ENCODE assay signal across 1 cellular context in the genomic region with DNA sequence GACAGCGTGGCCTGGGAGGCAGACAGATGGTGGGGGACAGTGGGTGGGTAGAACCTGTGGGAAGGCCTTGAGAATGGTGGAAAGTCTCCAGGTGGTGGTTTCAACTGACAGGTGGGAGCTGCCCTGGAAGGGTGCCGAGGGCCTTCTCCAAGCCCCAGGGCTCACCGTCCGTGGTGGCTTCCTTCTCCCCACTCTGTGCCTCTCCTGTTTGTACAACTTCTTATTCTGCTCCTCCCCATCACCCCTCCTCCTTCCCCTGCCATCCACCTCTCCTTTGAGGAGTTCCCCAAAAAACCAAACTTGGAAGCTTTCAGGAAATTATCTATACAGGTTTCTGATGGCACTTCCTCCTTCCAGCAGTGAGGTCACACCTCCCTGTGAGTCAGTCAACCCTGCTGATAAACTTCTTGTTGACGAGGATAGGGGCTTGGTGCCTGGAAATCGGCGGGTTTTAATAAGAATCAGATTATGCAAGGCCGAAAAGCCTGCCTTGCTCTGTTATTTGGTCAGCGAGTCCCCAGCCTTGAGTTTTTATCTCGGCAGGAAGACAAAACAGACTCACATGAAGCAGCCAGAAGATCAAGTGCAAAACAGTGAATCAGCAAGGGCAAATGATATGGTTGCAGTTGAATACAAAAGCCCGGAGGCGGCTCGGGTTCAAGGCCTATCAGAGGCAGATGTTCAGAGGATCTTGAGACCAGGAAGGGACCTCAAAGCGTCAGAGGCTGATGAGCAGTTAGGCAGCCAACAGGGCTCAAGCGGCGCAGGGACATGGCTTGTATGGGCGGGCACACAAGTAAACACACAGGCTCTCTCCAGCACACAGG.
A peak's percentile ranks its signal among the peaks of the same experiment; 100 is the strongest.
TF ChIP-seq lines count a peak whose summit lies in the region.

No MANE protein-coding gene starts in this region.

TF ChIP-seq in K562, 482 proteins besides CTCF, POLR2A, EP300 and RAD21 (continued from another document and continues in another):
- TF ChIP-seq, protein P1, sequence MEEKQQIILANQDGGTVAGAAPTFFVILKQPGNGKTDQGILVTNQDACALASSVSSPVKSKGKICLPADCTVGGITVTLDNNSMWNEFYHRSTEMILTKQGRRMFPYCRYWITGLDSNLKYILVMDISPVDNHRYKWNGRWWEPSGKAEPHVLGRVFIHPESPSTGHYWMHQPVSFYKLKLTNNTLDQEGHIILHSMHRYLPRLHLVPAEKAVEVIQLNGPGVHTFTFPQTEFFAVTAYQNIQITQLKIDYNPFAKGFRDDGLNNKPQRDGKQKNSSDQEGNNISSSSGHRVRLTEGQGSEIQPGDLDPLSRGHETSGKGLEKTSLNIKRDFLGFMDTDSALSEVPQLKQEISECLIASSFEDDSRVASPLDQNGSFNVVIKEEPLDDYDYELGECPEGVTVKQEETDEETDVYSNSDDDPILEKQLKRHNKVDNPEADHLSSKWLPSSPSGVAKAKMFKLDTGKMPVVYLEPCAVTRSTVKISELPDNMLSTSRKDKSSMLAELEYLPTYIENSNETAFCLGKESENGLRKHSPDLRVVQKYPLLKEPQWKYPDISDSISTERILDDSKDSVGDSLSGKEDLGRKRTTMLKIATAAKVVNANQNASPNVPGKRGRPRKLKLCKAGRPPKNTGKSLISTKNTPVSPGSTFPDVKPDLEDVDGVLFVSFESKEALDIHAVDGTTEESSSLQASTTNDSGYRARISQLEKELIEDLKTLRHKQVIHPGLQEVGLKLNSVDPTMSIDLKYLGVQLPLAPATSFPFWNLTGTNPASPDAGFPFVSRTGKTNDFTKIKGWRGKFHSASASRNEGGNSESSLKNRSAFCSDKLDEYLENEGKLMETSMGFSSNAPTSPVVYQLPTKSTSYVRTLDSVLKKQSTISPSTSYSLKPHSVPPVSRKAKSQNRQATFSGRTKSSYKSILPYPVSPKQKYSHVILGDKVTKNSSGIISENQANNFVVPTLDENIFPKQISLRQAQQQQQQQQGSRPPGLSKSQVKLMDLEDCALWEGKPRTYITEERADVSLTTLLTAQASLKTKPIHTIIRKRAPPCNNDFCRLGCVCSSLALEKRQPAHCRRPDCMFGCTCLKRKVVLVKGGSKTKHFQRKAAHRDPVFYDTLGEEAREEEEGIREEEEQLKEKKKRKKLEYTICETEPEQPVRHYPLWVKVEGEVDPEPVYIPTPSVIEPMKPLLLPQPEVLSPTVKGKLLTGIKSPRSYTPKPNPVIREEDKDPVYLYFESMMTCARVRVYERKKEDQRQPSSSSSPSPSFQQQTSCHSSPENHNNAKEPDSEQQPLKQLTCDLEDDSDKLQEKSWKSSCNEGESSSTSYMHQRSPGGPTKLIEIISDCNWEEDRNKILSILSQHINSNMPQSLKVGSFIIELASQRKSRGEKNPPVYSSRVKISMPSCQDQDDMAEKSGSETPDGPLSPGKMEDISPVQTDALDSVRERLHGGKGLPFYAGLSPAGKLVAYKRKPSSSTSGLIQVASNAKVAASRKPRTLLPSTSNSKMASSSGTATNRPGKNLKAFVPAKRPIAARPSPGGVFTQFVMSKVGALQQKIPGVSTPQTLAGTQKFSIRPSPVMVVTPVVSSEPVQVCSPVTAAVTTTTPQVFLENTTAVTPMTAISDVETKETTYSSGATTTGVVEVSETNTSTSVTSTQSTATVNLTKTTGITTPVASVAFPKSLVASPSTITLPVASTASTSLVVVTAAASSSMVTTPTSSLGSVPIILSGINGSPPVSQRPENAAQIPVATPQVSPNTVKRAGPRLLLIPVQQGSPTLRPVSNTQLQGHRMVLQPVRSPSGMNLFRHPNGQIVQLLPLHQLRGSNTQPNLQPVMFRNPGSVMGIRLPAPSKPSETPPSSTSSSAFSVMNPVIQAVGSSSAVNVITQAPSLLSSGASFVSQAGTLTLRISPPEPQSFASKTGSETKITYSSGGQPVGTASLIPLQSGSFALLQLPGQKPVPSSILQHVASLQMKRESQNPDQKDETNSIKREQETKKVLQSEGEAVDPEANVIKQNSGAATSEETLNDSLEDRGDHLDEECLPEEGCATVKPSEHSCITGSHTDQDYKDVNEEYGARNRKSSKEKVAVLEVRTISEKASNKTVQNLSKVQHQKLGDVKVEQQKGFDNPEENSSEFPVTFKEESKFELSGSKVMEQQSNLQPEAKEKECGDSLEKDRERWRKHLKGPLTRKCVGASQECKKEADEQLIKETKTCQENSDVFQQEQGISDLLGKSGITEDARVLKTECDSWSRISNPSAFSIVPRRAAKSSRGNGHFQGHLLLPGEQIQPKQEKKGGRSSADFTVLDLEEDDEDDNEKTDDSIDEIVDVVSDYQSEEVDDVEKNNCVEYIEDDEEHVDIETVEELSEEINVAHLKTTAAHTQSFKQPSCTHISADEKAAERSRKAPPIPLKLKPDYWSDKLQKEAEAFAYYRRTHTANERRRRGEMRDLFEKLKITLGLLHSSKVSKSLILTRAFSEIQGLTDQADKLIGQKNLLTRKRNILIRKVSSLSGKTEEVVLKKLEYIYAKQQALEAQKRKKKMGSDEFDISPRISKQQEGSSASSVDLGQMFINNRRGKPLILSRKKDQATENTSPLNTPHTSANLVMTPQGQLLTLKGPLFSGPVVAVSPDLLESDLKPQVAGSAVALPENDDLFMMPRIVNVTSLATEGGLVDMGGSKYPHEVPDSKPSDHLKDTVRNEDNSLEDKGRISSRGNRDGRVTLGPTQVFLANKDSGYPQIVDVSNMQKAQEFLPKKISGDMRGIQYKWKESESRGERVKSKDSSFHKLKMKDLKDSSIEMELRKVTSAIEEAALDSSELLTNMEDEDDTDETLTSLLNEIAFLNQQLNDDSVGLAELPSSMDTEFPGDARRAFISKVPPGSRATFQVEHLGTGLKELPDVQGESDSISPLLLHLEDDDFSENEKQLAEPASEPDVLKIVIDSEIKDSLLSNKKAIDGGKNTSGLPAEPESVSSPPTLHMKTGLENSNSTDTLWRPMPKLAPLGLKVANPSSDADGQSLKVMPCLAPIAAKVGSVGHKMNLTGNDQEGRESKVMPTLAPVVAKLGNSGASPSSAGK (IDR thresholded peaks at IDR 0.05) = peak; percentile 49; the same call in 1 of the 2 replicates
- TF ChIP-seq MBD2 (IDR thresholded peaks at IDR 0.05; ENCODE audit: borderline replicate concordance, low read depth) (peak; percentile 70), GABPA (tag; conservative IDR thresholded peaks at IDR 0.05; ENCODE audit: low read depth) (peak; percentile 74), ZNF668 (CRISPR knock-in tag; IDR thresholded peaks at IDR 0.05) (no peak), ZC3H8 (IDR thresholded peaks at IDR 0.05) (no peak), KDM5B (IDR thresholded peaks at IDR 0.05; ENCODE audit: insufficient replicate concordance, low read depth, low read length) (peak; percentile 35), HEY1 (CRISPR knock-in tag; IDR thresholded peaks at IDR 0.05; ENCODE audit: borderline replicate concordance) (no peak; the same call in 1 of the 2 replicates), LCOR (CRISPR knock-in tag; IDR thresholded peaks at IDR 0.05) (peak; percentile 99), ARNT (IDR thresholded peaks at IDR 0.05) (0 out of 4 replicates have a peak, but pooled peaks of 1 of the 2 experiments have one; percentile 81), FUS (optimal IDR thresholded peaks at IDR 0.05; ENCODE audit: low read depth, low read length) (no peak), ESRRA (IDR thresholded peaks at IDR 0.05; ENCODE audit: borderline replicate concordance, low read depth) (peak; percentile 77), CBX1 (IDR thresholded peaks at IDR 0.05; ENCODE audit: low read depth) (no peak; the same call in 1 of the 2 replicates), JUNB (CRISPR knock-in tag; conservative IDR thresholded peaks at IDR 0.05) (no peak), GTF2E2 (tag; IDR thresholded peaks at IDR 0.05) (no peak), ZEB2 (IDR thresholded peaks at IDR 0.05) (peak; percentile 71), KLF1 (tag; IDR thresholded peaks at IDR 0.05) (no peak), ZFP36 (IDR thresholded peaks at IDR 0.05; ENCODE audit: low read depth, low read length, partially characterized antibody) (no peak), ZNF165 (CRISPR knock-in tag; IDR thresholded peaks at IDR 0.05; ENCODE audit: borderline replicate concordance) (no peak), U2AF1 (optimal IDR thresholded peaks at IDR 0.05; ENCODE audit: low read depth, low read length) (no peak), DPF2 (IDR thresholded peaks at IDR 0.05) (peak; percentile 95), ZNF311 (CRISPR knock-in tag; IDR thresholded peaks at IDR 0.05) (0 out of 2 replicates have a peak, but pooled peaks have one; percentile 37)
- TF ChIP-seq, protein P2, sequence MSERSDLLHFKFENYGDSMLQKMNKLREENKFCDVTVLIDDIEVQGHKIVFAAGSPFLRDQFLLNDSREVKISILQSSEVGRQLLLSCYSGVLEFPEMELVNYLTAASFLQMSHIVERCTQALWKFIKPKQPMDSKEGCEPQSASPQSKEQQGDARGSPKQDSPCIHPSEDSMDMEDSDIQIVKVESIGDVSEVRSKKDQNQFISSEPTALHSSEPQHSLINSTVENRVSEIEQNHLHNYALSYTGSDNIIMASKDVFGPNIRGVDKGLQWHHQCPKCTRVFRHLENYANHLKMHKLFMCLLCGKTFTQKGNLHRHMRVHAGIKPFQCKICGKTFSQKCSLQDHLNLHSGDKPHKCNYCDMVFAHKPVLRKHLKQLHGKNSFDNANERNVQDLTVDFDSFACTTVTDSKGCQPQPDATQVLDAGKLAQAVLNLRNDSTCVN (CRISPR knock-in tag; IDR thresholded peaks at IDR 0.05) = no peak
- TF ChIP-seq, protein P3, sequence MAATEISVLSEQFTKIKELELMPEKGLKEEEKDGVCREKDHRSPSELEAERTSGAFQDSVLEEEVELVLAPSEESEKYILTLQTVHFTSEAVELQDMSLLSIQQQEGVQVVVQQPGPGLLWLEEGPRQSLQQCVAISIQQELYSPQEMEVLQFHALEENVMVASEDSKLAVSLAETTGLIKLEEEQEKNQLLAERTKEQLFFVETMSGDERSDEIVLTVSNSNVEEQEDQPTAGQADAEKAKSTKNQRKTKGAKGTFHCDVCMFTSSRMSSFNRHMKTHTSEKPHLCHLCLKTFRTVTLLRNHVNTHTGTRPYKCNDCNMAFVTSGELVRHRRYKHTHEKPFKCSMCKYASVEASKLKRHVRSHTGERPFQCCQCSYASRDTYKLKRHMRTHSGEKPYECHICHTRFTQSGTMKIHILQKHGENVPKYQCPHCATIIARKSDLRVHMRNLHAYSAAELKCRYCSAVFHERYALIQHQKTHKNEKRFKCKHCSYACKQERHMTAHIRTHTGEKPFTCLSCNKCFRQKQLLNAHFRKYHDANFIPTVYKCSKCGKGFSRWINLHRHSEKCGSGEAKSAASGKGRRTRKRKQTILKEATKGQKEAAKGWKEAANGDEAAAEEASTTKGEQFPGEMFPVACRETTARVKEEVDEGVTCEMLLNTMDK (IDR thresholded peaks at IDR 0.05; ENCODE audit: borderline replicate concordance, insufficient read depth, low read depth, low read length, poor library complexity, severe bottlenecking) = no peak
- TF ChIP-seq, protein P4, sequence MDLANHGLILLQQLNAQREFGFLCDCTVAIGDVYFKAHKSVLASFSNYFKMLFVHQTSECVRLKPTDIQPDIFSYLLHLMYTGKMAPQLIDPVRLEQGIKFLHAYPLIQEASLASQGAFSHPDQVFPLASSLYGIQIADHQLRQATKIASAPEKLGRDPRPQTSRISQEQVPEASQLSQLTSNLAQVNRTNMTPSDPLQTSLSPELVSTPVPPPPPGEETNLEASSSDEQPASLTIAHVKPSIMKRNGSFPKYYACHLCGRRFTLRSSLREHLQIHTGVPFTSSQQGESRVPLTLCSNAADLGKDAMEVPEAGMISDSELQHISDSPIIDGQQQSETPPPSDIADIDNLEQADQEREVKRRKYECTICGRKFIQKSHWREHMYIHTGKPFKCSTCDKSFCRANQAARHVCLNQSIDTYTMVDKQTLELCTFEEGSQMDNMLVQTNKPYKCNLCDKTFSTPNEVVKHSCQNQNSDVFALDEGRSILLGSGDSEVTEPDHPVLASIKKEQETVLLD (IDR thresholded peaks at IDR 0.05) = no peak
- TF ChIP-seq, protein P5, sequence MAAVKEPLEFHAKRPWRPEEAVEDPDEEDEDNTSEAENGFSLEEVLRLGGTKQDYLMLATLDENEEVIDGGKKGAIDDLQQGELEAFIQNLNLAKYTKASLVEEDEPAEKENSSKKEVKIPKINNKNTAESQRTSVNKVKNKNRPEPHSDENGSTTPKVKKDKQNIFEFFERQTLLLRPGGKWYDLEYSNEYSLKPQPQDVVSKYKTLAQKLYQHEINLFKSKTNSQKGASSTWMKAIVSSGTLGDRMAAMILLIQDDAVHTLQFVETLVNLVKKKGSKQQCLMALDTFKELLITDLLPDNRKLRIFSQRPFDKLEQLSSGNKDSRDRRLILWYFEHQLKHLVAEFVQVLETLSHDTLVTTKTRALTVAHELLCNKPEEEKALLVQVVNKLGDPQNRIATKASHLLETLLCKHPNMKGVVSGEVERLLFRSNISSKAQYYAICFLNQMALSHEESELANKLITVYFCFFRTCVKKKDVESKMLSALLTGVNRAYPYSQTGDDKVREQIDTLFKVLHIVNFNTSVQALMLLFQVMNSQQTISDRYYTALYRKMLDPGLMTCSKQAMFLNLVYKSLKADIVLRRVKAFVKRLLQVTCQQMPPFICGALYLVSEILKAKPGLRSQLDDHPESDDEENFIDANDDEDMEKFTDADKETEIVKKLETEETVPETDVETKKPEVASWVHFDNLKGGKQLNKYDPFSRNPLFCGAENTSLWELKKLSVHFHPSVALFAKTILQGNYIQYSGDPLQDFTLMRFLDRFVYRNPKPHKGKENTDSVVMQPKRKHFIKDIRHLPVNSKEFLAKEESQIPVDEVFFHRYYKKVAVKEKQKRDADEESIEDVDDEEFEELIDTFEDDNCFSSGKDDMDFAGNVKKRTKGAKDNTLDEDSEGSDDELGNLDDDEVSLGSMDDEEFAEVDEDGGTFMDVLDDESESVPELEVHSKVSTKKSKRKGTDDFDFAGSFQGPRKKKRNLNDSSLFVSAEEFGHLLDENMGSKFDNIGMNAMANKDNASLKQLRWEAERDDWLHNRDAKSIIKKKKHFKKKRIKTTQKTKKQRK (IDR thresholded peaks at IDR 0.05; ENCODE audit: borderline replicate concordance, low read depth, low read length) = no peak
- TF ChIP-seq, protein P6, sequence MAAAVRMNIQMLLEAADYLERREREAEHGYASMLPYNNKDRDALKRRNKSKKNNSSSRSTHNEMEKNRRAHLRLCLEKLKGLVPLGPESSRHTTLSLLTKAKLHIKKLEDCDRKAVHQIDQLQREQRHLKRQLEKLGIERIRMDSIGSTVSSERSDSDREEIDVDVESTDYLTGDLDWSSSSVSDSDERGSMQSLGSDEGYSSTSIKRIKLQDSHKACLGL (CRISPR knock-in tag; IDR thresholded peaks at IDR 0.05; ENCODE audit: borderline replicate concordance, poor library complexity, severe bottlenecking) = no peak
